16 cellular contexts compared by ENCODE assay signal in genomic region chr11:36088234-36088975, GRCh38.
DNase-seq lines count a peak whose midpoint lies in the region; ATAC-seq, FAIRE-seq and TF ChIP-seq lines count a peak whose summit lies in the region.
"Had no signal": no experiment of that assay in that cellular context is flagged by ENCODE, and none has a peak within 500 bp of the region (broad histone marks: within the 10 kb centered on the region; RNA-seq: fewer than 3 reads in every experiment).

No MANE protein-coding gene starts in this region.

- H4K91ac ChIP-seq in H9 (ENCODE audit: insufficient read length, low read depth, low read length): no peak overlapping the region

- POLR2A ChIA-PET in GM12878 (lab: Charles Lee): interaction anchor here (0.6 to 0.7 kb wide), 2 partner anchors 86 to 233 kb away, joined by 3 read pairs; no protein-coding TSS in a partner anchor

- RAD21 ChIA-PET in GM12878 (lab: Charles Lee; ENCODE audit: unreplicated experiment): no interaction called here

- no CpG with 5 or more reads among the region's 7 CpGs for WGBS in H9 (ENCODE audit: extremely low coverage, insufficient read length, low lambda C conversion rate)
- WGBS in GM12878 (ENCODE audit: insufficient coverage, insufficient replicate concordance, low lambda C conversion rate, missing lambda C conversion rate): 11% methylated on average over 7 of the region's 7 CpGs

- H3K27ac ChIP-seq in H9 (ENCODE audit: insufficient read length, low read depth, low read length) (no peak overlapping the region), GM12878 (ENCODE audit: control insufficient read depth, insufficient read depth) (no peak overlapping the region)

- H2AFZ ChIP-seq in H9 (ENCODE audit: low read length) (no peak overlapping the region), GM12878 (ENCODE audit: control insufficient read depth, low read depth, low read length) (no peak overlapping the region)

- H2BK15ac ChIP-seq in H9 (ENCODE audit: low read depth, low read length): no peak overlapping the region

- H2BK12ac ChIP-seq in H9 (ENCODE audit: insufficient read length, low read depth, low read length): no peak overlapping the region

- no peak overlapping the region for H2BK20ac ChIP-seq in H9 (ENCODE audit: low read depth, low read length, poor library complexity, severe bottlenecking)

- H3K18ac ChIP-seq in H9 (ENCODE audit: insufficient read length, low read depth, low read length): no peak overlapping the region

- FAIRE-seq in GM12878 (lab: Jason Lieb, UNC): peak; percentile 38
- FAIRE-seq: G401.6, GM12892 had no signal

- ATAC-seq in GM12878 (no peak), sciatic nerve (peak; percentile 74), GM19463 (IDR thresholded peaks at IDR 0.05; ENCODE audit: unreplicated experiment) (no peak), GM19452 (IDR thresholded peaks at IDR 0.05; ENCODE audit: unreplicated experiment) (no peak)

- SMC1A ChIA-PET in GM12878 (lab: Charles Lee; ENCODE audit: uncharacterized antibody, unreplicated experiment): interaction anchor here (0.5 to 0.6 kb wide), 2 partner anchors 59 to 108 kb away, joined by 3 read pairs; no protein-coding TSS in a partner anchor

- H3K23ac ChIP-seq in H9 (ENCODE audit: insufficient read length, low read depth, low read length): no peak overlapping the region

- no peak overlapping the region for H2BK5ac ChIP-seq in H9 (ENCODE audit: insufficient read length, low read length)

- H3K4ac ChIP-seq in H9 (ENCODE audit: low read depth, low read length): no peak overlapping the region

- peaks cover 16 to 38% (median 17%) of the 10 kb centered on the region in 3 experiments for H3K36me3 Mint-ChIP-seq in H9 (ENCODE audit: insufficient read depth in 1 of 3, low read depth in 3 of 3)

- H3T11ph ChIP-seq in H9 (ENCODE audit: low read length): no peak overlapping the region

- no peak overlapping the region for H3K4me3 ChIP-seq in GM12878

- no peaks in the 10 kb centered on the region for H3K23me2 ChIP-seq in H9 (ENCODE audit: insufficient read length, low read depth, low read length, poor library complexity, severe bottlenecking)

- peaks cover 2% of the 10 kb centered on the region for H3K9me3 ChIP-seq in H9 (ENCODE audit: control insufficient read depth, low read depth, low read length)
- H3K9me3 ChIP-seq in GM12878 (replicated peaks; ENCODE audit: control insufficient read depth, insufficient read depth, low read length): no peaks in the 10 kb centered on the region

- TF ChIP-seq RAD21 in GM12878 (IDR thresholded peaks at IDR 0.05; ENCODE audit: insufficient read depth, low read depth, low read length): no peak

- H4K20me1 ChIP-seq in H9 (ENCODE audit: control insufficient read depth, insufficient read depth, insufficient read length): no peaks in the 10 kb centered on the region
- no peaks in the 10 kb centered on the region for H4K20me1 ChIP-seq in GM12878 (ENCODE audit: control insufficient read depth, insufficient read depth)

- H3K79me2 ChIP-seq in H9 (ENCODE audit: insufficient read depth, low read length): no peaks in the 10 kb centered on the region
- no peaks in the 10 kb centered on the region for H3K79me2 ChIP-seq in GM12878 (ENCODE audit: control insufficient read depth, insufficient read depth, low read length)

- no peak overlapping the region for H2BK120ac ChIP-seq in H9 (ENCODE audit: low read depth, low read length, poor library complexity, severe bottlenecking)

- no peaks in the 10 kb centered on the region for H3K36me3 ChIP-seq in GM12878 (ENCODE audit: control insufficient read depth in 2 of 2, insufficient read depth in 2 of 2, low read length in 1 of 2)

- H3K14ac ChIP-seq in H9 (ENCODE audit: insufficient read depth, low read length): no peak overlapping the region

- no peak for TF ChIP-seq POLR2A in GM12878 (IDR thresholded peaks at IDR 0.05; ENCODE audit: low read depth, low read length)

- H3K4me1 ChIP-seq in H9 (ENCODE audit: insufficient read depth, low read length) (peaks cover 11% of the 10 kb centered on the region), GM12878 (ENCODE audit: control insufficient read depth, insufficient read depth, low read length) (no peaks in the 10 kb centered on the region; the same call in 1 of the 2 replicates)

- TF ChIP-seq CTCF in H9 (conservative IDR thresholded peaks at IDR 0.05) (no peak), GM12878 (IDR thresholded peaks at IDR 0.05 in 2 of 3, conservative IDR thresholded peaks at IDR 0.05 in 1 of 3; ENCODE audit: control insufficient read depth in 2 of 3, extremely low read depth in 1 of 3, insufficient read depth in 1 of 3, low read depth in 3 of 3, low read length in 3 of 3) (no peak), GM20000 (IDR thresholded peaks at IDR 0.05; ENCODE audit: extremely low read depth, missing control alignments) (no peak)

- no peak overlapping the region for H4K5ac ChIP-seq in H9 (ENCODE audit: insufficient read length, low read depth, low read length)

- no peaks in the 10 kb centered on the region for H3K79me1 ChIP-seq in H9 (ENCODE audit: insufficient read depth, low read depth, low read length, poor library complexity, severe bottlenecking)

- H3K9me3 Mint-ChIP-seq in H9: peaks cover 5 to 6% of the 10 kb centered on the region in 2 experiments

- H3K9ac ChIP-seq in H9 (ENCODE audit: extremely low read depth, insufficient read length, low read length): no peak overlapping the region
- no peak overlapping the region for H3K9ac ChIP-seq in GM12878 (ENCODE audit: control insufficient read depth, insufficient read depth, low read length)

- TF ChIP-seq EP300 in GM12878 (IDR thresholded peaks at IDR 0.05; ENCODE audit: borderline replicate concordance in 1 of 2, control insufficient read depth in 1 of 2, low read depth in 2 of 2, low read length in 2 of 2): no peak

- no peak overlapping the region for H4K8ac ChIP-seq in H9 (replicated peaks; ENCODE audit: insufficient read length, low read depth, low read length)

- H3K4me3 Mint-ChIP-seq in H9: no peak overlapping the region

- in situ Hi-C loops in GM12878 (cut with MboI): no loop called here

- H2AK5ac ChIP-seq in H9 (ENCODE audit: insufficient read length, low read length): no peak overlapping the region

- no TSS peak for BruUV-seq in GM12878 (replicated peaks; lab: Mats Ljungman, UMichigan)

- peak overlapping the region in 2 of 3 experiments; percentile 63 to 82; a peak in 3 of 7 replicates for H3K27ac Mint-ChIP-seq in H9

- peaks cover 48 to 53% of the 10 kb centered on the region in 2 experiments for H3K4me1 Mint-ChIP-seq in H9

- DNase-seq in H9: no peak
- no peak for DNase-seq in GM12878 (ENCODE audit: low read depth, low spot score)
- peak; percentile 71 for DNase-seq in fibroblast of peridontal ligament (ENCODE audit: extremely low read depth)
- DNase-seq in sciatic nerve (ENCODE audit: low spot score): no peak
- DNase-seq in NCI-H510A (lab: John Stamatoyannopoulos, UW): no peak
- DNase-seq in GM20000 (ENCODE audit: low spot score): no peak
- DNase-seq: activated CD4-positive, CD25-positive, alpha-beta regulatory T cell treated with anti-CD3 and anti-CD28 coated beads, Interleukin-2, amount 50 U/mL, for 72 hours; Calu3; NCI-H2029; NCI-H524; occipital lobe; stimulated activated CD4-positive, alpha-beta T cell treated with anti-CD3 and anti-CD28 coated beads, Interleukin-4, amount 100 ng/mL, for 24 hours had no signal

- H3K56ac ChIP-seq in H9 (ENCODE audit: insufficient read length, low read depth, low read length): no peak overlapping the region

- H3K27me3 Mint-ChIP-seq in H9 (ENCODE audit: low read depth): no peaks in the 10 kb centered on the region

- H3K4me2 ChIP-seq in H9 (ENCODE audit: insufficient read depth, insufficient read length, low read length): no peak overlapping the region
- H3K4me2 ChIP-seq in GM12878 (ENCODE audit: control insufficient read depth, insufficient read depth): no peak overlapping the region

- H3K27me3 ChIP-seq in H9 (ENCODE audit: insufficient read depth, low read length): no peaks in the 10 kb centered on the region
- H3K27me3 ChIP-seq in GM12878 (replicated peaks in 1 of 2; ENCODE audit: control insufficient read depth in 2 of 2, insufficient read depth in 2 of 2, low read length in 1 of 2): no peaks in the 10 kb centered on the region

- intact Hi-C loops in GM12878 (cut with micrococcal nuclease; ENCODE audit: unreplicated experiment) (no loop called here), sciatic nerve (cut with DNase I) (no loop called here)

- CTCF ChIA-PET in GM12878 (lab: Yijun Ruan, JAX): interaction anchor here (0.8 kb wide), 1 partner anchor 44 kb away, joined by 4 read pairs; no protein-coding TSS in a partner anchor

TF ChIP-seq in GM12878, 131 proteins besides CTCF, POLR2A, EP300 and RAD21 (continues in another document):
- TF ChIP-seq SP1 (IDR thresholded peaks at IDR 0.05; ENCODE audit: low read depth, low read length): no peak
- TF ChIP-seq SMC3 (IDR thresholded peaks at IDR 0.05; ENCODE audit: borderline replicate concordance, low read length): no peak
- TF ChIP-seq BCL11A (IDR thresholded peaks at IDR 0.05; ENCODE audit: low read depth, low read length): no peak
- TF ChIP-seq CBFB (IDR thresholded peaks at IDR 0.05; ENCODE audit: low read depth): no peak
- TF ChIP-seq ELK1 (IDR thresholded peaks at IDR 0.05; ENCODE audit: low read depth, low read length): no peak
- TF ChIP-seq IKZF2 (IDR thresholded peaks at IDR 0.05): no peak
- TF ChIP-seq MLLT1 (IDR thresholded peaks at IDR 0.05): no peak
- no peak for TF ChIP-seq EZH2 (IDR thresholded peaks at IDR 0.05; ENCODE audit: borderline replicate concordance, control insufficient read depth, low read depth, low read length)
- TF ChIP-seq STAT3 (IDR thresholded peaks at IDR 0.05; ENCODE audit: low read depth, low read length): no peak
